ENCODE assay signal across 9 cellular contexts in genomic region chr18:28086530-28087172, GRCh38.
A peak's percentile ranks its signal among the peaks of the same experiment; 100 is the strongest.
DNase-seq lines count a peak whose midpoint lies in the region; ATAC-seq and TF ChIP-seq lines count a peak whose summit lies in the region.
"Had no signal": no experiment of that assay in that cellular context is flagged by ENCODE, and none has a peak within 500 bp of the region (broad histone marks: within the 10 kb centered on the region; RNA-seq: fewer than 3 reads in every experiment).

No MANE protein-coding gene starts in this region.

- H3K9me3 ChIP-seq in osteoblast (ENCODE audit: low read depth, low read length) = no peaks in the 10 kb centered on the region

- H3K27me3 ChIP-seq in osteoblast (ENCODE audit: insufficient read depth, low read length) = no peaks in the 10 kb centered on the region

- H3K4me1 ChIP-seq in osteoblast (ENCODE audit: insufficient read depth, low read length) = peaks cover 31% of the 10 kb centered on the region

- peaks cover 81% of the 10 kb centered on the region for H3K79me2 ChIP-seq in osteoblast (ENCODE audit: insufficient read depth, low read length)

- peak; percentile 53 for ATAC-seq in WTC11
- ATAC-seq in activated CD8-positive, alpha-beta memory T cell treated with anti-CD3 and anti-CD28 coated beads, Interleukin-2, amount 10 ng/mL, durations not matched to agents 7 days and 5 days = no peak
- no peak for ATAC-seq in stimulated activated naive CD8-positive, alpha-beta T cell treated with anti-CD3 and anti-CD28 coated beads, Interleukin-15, Interleukin-2, amounts not matched to agents 100 U/mL and 50 U/mL, for 24 hours

- intact Hi-C loops in activated T-helper 2 cell treated with anti-CD3 and anti-CD28 coated beads, Interferon-gamma antibody, Interleukin-2, Interleukin-4, amounts not matched to agents 10 μg/mL and 5 μg/mL and 100 μg/mL, durations not matched to agents 14 hours and 24 hours and 36 hours (cut with micrococcal nuclease) = no loop called here

- TF ChIP-seq CTCF in WTC11 (IDR thresholded peaks at IDR 0.05) (no peak), glutamatergic neuron (IDR thresholded peaks at IDR 0.05; ENCODE audit: partially characterized antibody, unreplicated experiment) (no peak), osteoblast (IDR thresholded peaks at IDR 0.05; ENCODE audit: extremely low read depth, low read depth, low read length) (no peak)

- peak overlapping the region; percentile 57 for H3K4me3 ChIP-seq in osteoblast (ENCODE audit: insufficient read depth, low read length)
- H3K4me3 ChIP-seq: PC-9 had no signal

- no peak overlapping the region for H2AFZ ChIP-seq in osteoblast (ENCODE audit: low read length)
- H2AFZ ChIP-seq: PC-9 had no signal

- peak overlapping the region; percentile 44 for H3K27ac ChIP-seq in osteoblast (ENCODE audit: low read depth, low read length)
- H3K27ac ChIP-seq: PC-9 had no signal

- POLR2A ChIA-PET in WTC11 (lab: Charles Lee) = no interaction called here

- no peaks in the 10 kb centered on the region for H3K36me3 ChIP-seq in osteoblast (ENCODE audit: insufficient read depth, low read length)

- H3K27ac Mint-ChIP-seq in WTC11 (no peak overlapping the region), glutamatergic neuron (ENCODE audit: unreplicated experiment) (no peak overlapping the region)
- H3K27ac Mint-ChIP-seq in activated CD8-positive, alpha-beta memory T cell treated with anti-CD3 and anti-CD28 coated beads, Interleukin-2, amount 10 ng/mL, durations not matched to agents 7 days and 5 days = no peak overlapping the region
- no peak overlapping the region for H3K27ac Mint-ChIP-seq in activated T-helper 2 cell treated with anti-CD3 and anti-CD28 coated beads, Interferon-gamma antibody, Interleukin-2, Interleukin-4, amounts not matched to agents 10 μg/mL and 5 μg/mL and 100 μg/mL, durations not matched to agents 14 hours and 24 hours and 36 hours

- H4K20me1 ChIP-seq in osteoblast (ENCODE audit: insufficient read depth, low read length) = no peaks in the 10 kb centered on the region

- CTCF ChIA-PET in WTC11 (lab: Charles Lee) = no interaction called here
- CTCF ChIA-PET in activated CD8-positive, alpha-beta memory T cell treated with anti-CD3 and anti-CD28 coated beads, Interleukin-2, amount 10 ng/mL, durations not matched to agents 7 days and 5 days (lab: Charles Lee) = no interaction called here

- peaks cover 80% of the 10 kb centered on the region for H3K27me3 Mint-ChIP-seq in WTC11 (ENCODE audit: low read depth)
- H3K27me3 Mint-ChIP-seq in glutamatergic neuron (ENCODE audit: unreplicated experiment) = peaks cover 2% of the 10 kb centered on the region
- H3K27me3 Mint-ChIP-seq in activated CD8-positive, alpha-beta memory T cell treated with anti-CD3 and anti-CD28 coated beads, Interleukin-2, amount 10 ng/mL, durations not matched to agents 7 days and 5 days = no peaks in the 10 kb centered on the region
- H3K27me3 Mint-ChIP-seq in activated T-helper 2 cell treated with anti-CD3 and anti-CD28 coated beads, Interferon-gamma antibody, Interleukin-2, Interleukin-4, amounts not matched to agents 10 μg/mL and 5 μg/mL and 100 μg/mL, durations not matched to agents 14 hours and 24 hours and 36 hours (ENCODE audit: low read depth) = no peaks in the 10 kb centered on the region

- H3K9me3 Mint-ChIP-seq in WTC11 (no peaks in the 10 kb centered on the region), glutamatergic neuron (ENCODE audit: unreplicated experiment) (peaks cover 1% of the 10 kb centered on the region)
- peaks cover 7% of the 10 kb centered on the region for H3K9me3 Mint-ChIP-seq in activated CD8-positive, alpha-beta memory T cell treated with anti-CD3 and anti-CD28 coated beads, Interleukin-2, amount 10 ng/mL, durations not matched to agents 7 days and 5 days (ENCODE audit: low read depth)
- H3K9me3 Mint-ChIP-seq in activated T-helper 2 cell treated with anti-CD3 and anti-CD28 coated beads, Interferon-gamma antibody, Interleukin-2, Interleukin-4, amounts not matched to agents 10 μg/mL and 5 μg/mL and 100 μg/mL, durations not matched to agents 14 hours and 24 hours and 36 hours = peaks cover 10% of the 10 kb centered on the region

- H3K4me1 Mint-ChIP-seq in WTC11 (peaks cover 29% of the 10 kb centered on the region), glutamatergic neuron (ENCODE audit: low read depth, unreplicated experiment) (peaks cover 43% of the 10 kb centered on the region)
- no peaks in the 10 kb centered on the region for H3K4me1 Mint-ChIP-seq in activated CD8-positive, alpha-beta memory T cell treated with anti-CD3 and anti-CD28 coated beads, Interleukin-2, amount 10 ng/mL, durations not matched to agents 7 days and 5 days
- H3K4me1 Mint-ChIP-seq in activated T-helper 2 cell treated with anti-CD3 and anti-CD28 coated beads, Interferon-gamma antibody, Interleukin-2, Interleukin-4, amounts not matched to agents 10 μg/mL and 5 μg/mL and 100 μg/mL, durations not matched to agents 14 hours and 24 hours and 36 hours (ENCODE audit: low read depth) = no peaks in the 10 kb centered on the region

- DNase-seq in GM03348 (ENCODE audit: low spot score) (peak; percentile 21), WTC11 (ENCODE audit: low spot score) (no peak), glutamatergic neuron (no peak), osteoblast (ENCODE audit: insufficient read length, low spot score, missing footprints) (no peak), NCI-H2107 (lab: John Stamatoyannopoulos, UW) (no peak)
- no peak for DNase-seq in activated CD8-positive, alpha-beta memory T cell treated with anti-CD3 and anti-CD28 coated beads, Interleukin-2, amount 10 ng/mL, durations not matched to agents 7 days and 5 days
- DNase-seq in stimulated activated naive CD8-positive, alpha-beta T cell treated with anti-CD3 and anti-CD28 coated beads, Interleukin-15, Interleukin-2, amounts not matched to agents 100 U/mL and 50 U/mL, for 24 hours = no peak
- DNase-seq in activated T-helper 2 cell treated with anti-CD3 and anti-CD28 coated beads, Interferon-gamma antibody, Interleukin-2, Interleukin-4, amounts not matched to agents 10 μg/mL and 5 μg/mL and 100 μg/mL, durations not matched to agents 14 hours and 24 hours and 36 hours (ENCODE audit: low spot score) = no peak
- DNase-seq: PC-9 had no signal

- H3K4me3 Mint-ChIP-seq in WTC11 (no peak overlapping the region), glutamatergic neuron (ENCODE audit: unreplicated experiment) (peak overlapping the region; percentile 39)
- no peak overlapping the region for H3K4me3 Mint-ChIP-seq in activated CD8-positive, alpha-beta memory T cell treated with anti-CD3 and anti-CD28 coated beads, Interleukin-2, amount 10 ng/mL, durations not matched to agents 7 days and 5 days
- H3K4me3 Mint-ChIP-seq in activated T-helper 2 cell treated with anti-CD3 and anti-CD28 coated beads, Interferon-gamma antibody, Interleukin-2, Interleukin-4, amounts not matched to agents 10 μg/mL and 5 μg/mL and 100 μg/mL, durations not matched to agents 14 hours and 24 hours and 36 hours (ENCODE audit: low read depth) = no peak overlapping the region

- H3K4me2 ChIP-seq in osteoblast (ENCODE audit: insufficient read depth, low read length) = peak overlapping the region; percentile 82
- H3K4me2 ChIP-seq: PC-9 had no signal

- H3K36me3 Mint-ChIP-seq in WTC11 (no peaks in the 10 kb centered on the region), glutamatergic neuron (ENCODE audit: unreplicated experiment) (no peaks in the 10 kb centered on the region)
- H3K36me3 Mint-ChIP-seq in activated CD8-positive, alpha-beta memory T cell treated with anti-CD3 and anti-CD28 coated beads, Interleukin-2, amount 10 ng/mL, durations not matched to agents 7 days and 5 days = no peaks in the 10 kb centered on the region
- H3K36me3 Mint-ChIP-seq in activated T-helper 2 cell treated with anti-CD3 and anti-CD28 coated beads, Interferon-gamma antibody, Interleukin-2, Interleukin-4, amounts not matched to agents 10 μg/mL and 5 μg/mL and 100 μg/mL, durations not matched to agents 14 hours and 24 hours and 36 hours (ENCODE audit: low read depth) = no peaks in the 10 kb centered on the region

TF ChIP-seq in WTC11, 78 proteins besides CTCF, POLR2A, EP300 and RAD21:
- no peak for TF ChIP-seq ESRRA (CRISPR knock-in tag; IDR thresholded peaks at IDR 0.05; ENCODE audit: borderline replicate concordance)
- TF ChIP-seq ZNF232 (CRISPR knock-in tag; IDR thresholded peaks at IDR 0.05) = no peak
- no peak for TF ChIP-seq IRF2 (CRISPR knock-in tag; IDR thresholded peaks at IDR 0.05; ENCODE audit: borderline replicate concordance, low read depth)
- no peak for TF ChIP-seq CREM (CRISPR knock-in tag; IDR thresholded peaks at IDR 0.05)
- TF ChIP-seq KAT7 (CRISPR knock-in tag; IDR thresholded peaks at IDR 0.05; ENCODE audit: borderline replicate concordance) = no peak
- no peak for TF ChIP-seq ELF4 (CRISPR knock-in tag; IDR thresholded peaks at IDR 0.05; ENCODE audit: low read depth)
- no peak for TF ChIP-seq NFATC4 (CRISPR knock-in tag; IDR thresholded peaks at IDR 0.05)
- no peak for TF ChIP-seq ZNF219 (CRISPR knock-in tag; IDR thresholded peaks at IDR 0.05; ENCODE audit: borderline replicate concordance)
- TF ChIP-seq HMGA2 (CRISPR knock-in tag; IDR thresholded peaks at IDR 0.05) = no peak
- TF ChIP-seq ZBTB21 (CRISPR knock-in tag; IDR thresholded peaks at IDR 0.05; ENCODE audit: borderline replicate concordance) = no peak
